8 cellular contexts compared by ENCODE assay signal in genomic region chr2:71000780-71001591, GRCh38. TPM values are rescaled to one million over a fixed set of nuclear protein-coding genes. Genes with fewer than 3 reads are reported as not detected.
DNase-seq lines count a peak whose midpoint lies in the region; TF ChIP-seq lines count a peak whose summit lies in the region.

No MANE protein-coding gene starts in this region.

- H3K9me2 ChIP-seq in SK-N-SH, result no peaks in the 10 kb centered on the region

- H3K4me2 ChIP-seq in SK-N-SH, result peak overlapping the region; percentile 58; the same call in 1 of the 2 replicates

- no peaks in the 10 kb centered on the region for H3K79me2 ChIP-seq in SK-N-SH (ENCODE audit: insufficient read depth)

- no peak for TF ChIP-seq EP300 in SK-N-SH (IDR thresholded peaks at IDR 0.05; ENCODE audit: borderline replicate concordance in 1 of 2, low read depth in 1 of 2, low read length in 1 of 2)

- no peaks in the 10 kb centered on the region for H4K20me1 ChIP-seq in SK-N-SH (ENCODE audit: insufficient read depth)

- H3K4me3 ChIP-seq in H7 (ENCODE audit: insufficient read depth, low read depth, low read length) (no peak overlapping the region), SK-N-SH (ENCODE audit: low read depth in 2 of 2, low read length in 1 of 2) (peak overlapping the region; percentile 26 to 34; a peak in 3 of 4 replicates), left ventricle myocardium inferior (peak overlapping the region; percentile 44), rectal smooth muscle tissue (ENCODE audit: low read length) (peak overlapping the region; percentile 69)

- H3F3A ChIP-seq in SK-N-SH (replicated peaks; ENCODE audit: insufficient read depth), result no peaks in the 10 kb centered on the region

- TF ChIP-seq CTCF in GM12801 (IDR thresholded peaks at IDR 0.05; ENCODE audit: extremely low read depth, insufficient read length) (peak; percentile 31), SK-N-SH (IDR thresholded peaks at IDR 0.05) (peak; percentile 96), left ventricle myocardium inferior (IDR thresholded peaks at IDR 0.05; ENCODE audit: borderline replicate concordance) (peak; percentile 98)

- intact Hi-C loops in left ventricle myocardium inferior (cut with micrococcal nuclease), result no loop called here

- H3K9ac ChIP-seq in SK-N-SH (no peak overlapping the region), rectal smooth muscle tissue (ENCODE audit: low read length) (no peak overlapping the region)

- no peaks in the 10 kb centered on the region for H3K36me3 ChIP-seq in H7 (replicated peaks; ENCODE audit: control insufficient read depth, insufficient read depth, low read length)
- H3K36me3 ChIP-seq in SK-N-SH (replicated peaks in 1 of 2; ENCODE audit: control insufficient read depth in 1 of 2, insufficient read depth in 2 of 2, low read length in 1 of 2), result no peaks in the 10 kb centered on the region
- H3K36me3 ChIP-seq in left ventricle myocardium inferior, result no peaks in the 10 kb centered on the region
- no peaks in the 10 kb centered on the region for H3K36me3 ChIP-seq in rectal smooth muscle tissue (ENCODE audit: control insufficient read depth, insufficient read depth, low read length)

- WGBS in SK-N-SH (ENCODE audit: low lambda C conversion rate), result 13% methylated on average over 11 of the region's 21 CpGs

- H3K27ac ChIP-seq in SK-N-SH (ENCODE audit: low read depth in 2 of 2, low read length in 1 of 2) (no peak overlapping the region), left ventricle myocardium inferior (replicated peaks) (no peak overlapping the region), rectal smooth muscle tissue (ENCODE audit: low read depth, low read length) (no peak overlapping the region)

- POLR2A ChIA-PET in SK-N-SH (lab: Yijun Ruan, JAX), result interaction anchor here (0.7 to 1.6 kb wide), 2 partner anchors 67 to 659 kb away, joined by 3 to 8 read pairs; partner anchors contain the start of gene NAGK

- H2AFZ ChIP-seq in SK-N-SH (ENCODE audit: low read depth), result peak overlapping the region; percentile 95

- peak; percentile 53 for TF ChIP-seq RAD21 in SK-N-SH (IDR thresholded peaks at IDR 0.05; ENCODE audit: low read length)

- no peaks in the 10 kb centered on the region; the same call in 1 of the 2 replicates for H3K27me3 ChIP-seq in H7 (ENCODE audit: control insufficient read depth, insufficient read depth, low read length)
- no peaks in the 10 kb centered on the region; the same call in 1 of the 2 replicates for H3K27me3 ChIP-seq in SK-N-SH (ENCODE audit: insufficient read depth)
- no peaks in the 10 kb centered on the region for H3K27me3 ChIP-seq in left ventricle myocardium inferior (ENCODE audit: low read depth)
- no peaks in the 10 kb centered on the region for H3K27me3 ChIP-seq in rectal smooth muscle tissue (ENCODE audit: control insufficient read depth, insufficient read depth, low read length)

- DNase-seq in H7 (peak; percentile 85), LoVo (ENCODE audit: low spot score) (peak; percentile 76), SK-N-SH (peak; percentile 82), left ventricle myocardium inferior (peak; percentile 72), foreskin melanocyte (no peak)
- peak; percentile 82 for DNase-seq in activated naive CD4-positive, alpha-beta T cell treated with anti-CD3 and anti-CD28 coated beads, Interleukin-2, amount 50 U/mL, for 16 hours

- H3K9me3 ChIP-seq in SK-N-SH (no peaks in the 10 kb centered on the region), left ventricle myocardium inferior (replicated peaks) (no peaks in the 10 kb centered on the region)

- CTCF ChIA-PET in SK-N-SH (lab: Yijun Ruan, JAX), result interaction anchor here (0.6 to 2.2 kb wide), 22 partner anchors 8 to 223 kb away, joined by 3 to 15 read pairs (median 4); partner anchors contain the start of genes MCEE and NAGK

- H3K4me1 ChIP-seq in SK-N-SH (ENCODE audit: control insufficient read depth in 1 of 2, insufficient read depth in 2 of 2, low read depth in 1 of 2, low read length in 1 of 2) (peaks cover 0 to 3% of the 10 kb centered on the region in 2 experiments; a peak in 1 of 4 replicates), left ventricle myocardium inferior (no peaks in the 10 kb centered on the region), rectal smooth muscle tissue (ENCODE audit: control insufficient read depth, insufficient read depth, low read length) (no peaks in the 10 kb centered on the region)

TF ChIP-seq in SK-N-SH, 30 proteins besides CTCF, POLR2A, EP300 and RAD21 (continues in another document):
- TF ChIP-seq GATA2 (CRISPR knock-in tag; IDR thresholded peaks at IDR 0.05) (no peak), POLR2AphosphoS5 (IDR thresholded peaks at IDR 0.05; ENCODE audit: low read depth, low read length) (no peak), EZH2phosphoT487 (IDR thresholded peaks at IDR 0.05; ENCODE audit: borderline replicate concordance, low read depth) (no peak), REST (IDR thresholded peaks at IDR 0.05; ENCODE audit: low read depth, low read length) (no peak), RFX5 (IDR thresholded peaks at IDR 0.05; ENCODE audit: low read length) (no peak), MXI1 (IDR thresholded peaks at IDR 0.05; ENCODE audit: low read depth, low read length) (no peak; the same call in 1 of the 2 replicates), TCF12 (IDR thresholded peaks at IDR 0.05) (no peak), TEAD4 (IDR thresholded peaks at IDR 0.05; ENCODE audit: borderline replicate concordance, insufficient read depth) (no peak), JUND (IDR thresholded peaks at IDR 0.05) (no peak), TAF1 (IDR thresholded peaks at IDR 0.05; ENCODE audit: borderline replicate concordance, low read depth, low read length) (no peak), SMC3 (IDR thresholded peaks at IDR 0.05; ENCODE audit: low read depth, low read length) (peak; percentile 49), FOSL2 (IDR thresholded peaks at IDR 0.05; ENCODE audit: borderline replicate concordance, low read depth) (no peak), IRF3 (IDR thresholded peaks at IDR 0.05; ENCODE audit: low read depth, low read length) (no peak), RXRA (IDR thresholded peaks at IDR 0.05; ENCODE audit: borderline replicate concordance, low read depth) (no peak), ELF1 (IDR thresholded peaks at IDR 0.05) (peak; percentile 30; the same call in 1 of the 2 replicates), FOXM1 (IDR thresholded peaks at IDR 0.05; ENCODE audit: low read depth) (no peak)

RNA-seq across cellular contexts. Expression of gene TEX261, which starts 6.3 kb away (rescaled TPM):
- 13.4 and 13.5 TPM in 2 replicates for total RNA-seq in H7 (2014; rRNA removed; shearing (Covaris generic))
- polyA plus RNA-seq in SK-N-SH (2012; rRNA removed), result 44.3 and 58.7 TPM in 2 replicates
- polyA plus RNA-seq in SK-N-SH (2012; cell fraction: cytosol; rRNA removed), result 38.7 and 48.7 TPM in 2 replicates
- 50.8 and 58.9 TPM in 2 replicates for polyA plus RNA-seq in SK-N-SH (2012; cell fraction: nucleus; rRNA removed)
- 50.7 TPM for total RNA-seq in left ventricle myocardium inferior

RNA-seq across cellular contexts. Expression of gene ANKRD53, which starts 22.6 kb away (rescaled TPM):
- not detected in 2 replicates for total RNA-seq in H7 (2014; rRNA removed; shearing (Covaris generic))
- polyA plus RNA-seq in SK-N-SH (2012; rRNA removed), result 0.29 and 0.58 TPM in 2 replicates
- 0.10 and 0.17 TPM in 2 replicates for polyA plus RNA-seq in SK-N-SH (2012; cell fraction: cytosol; rRNA removed)
- 1.7 and 2.2 TPM in 2 replicates for polyA plus RNA-seq in SK-N-SH (2012; cell fraction: nucleus; rRNA removed)
- total RNA-seq in left ventricle myocardium inferior, result 0.33 TPM

Comparison
In these comparisons a context has a peak if more than half of its experiments do, and no peak if none do; other contexts are left out.
1. CTCF ChIP-seq: peak in every context shown above with its lines; median percentile 98 in left ventricle myocardium inferior; 96 in SK-N-SH; 31 in GM12801.